In the genomic region with DNA sequence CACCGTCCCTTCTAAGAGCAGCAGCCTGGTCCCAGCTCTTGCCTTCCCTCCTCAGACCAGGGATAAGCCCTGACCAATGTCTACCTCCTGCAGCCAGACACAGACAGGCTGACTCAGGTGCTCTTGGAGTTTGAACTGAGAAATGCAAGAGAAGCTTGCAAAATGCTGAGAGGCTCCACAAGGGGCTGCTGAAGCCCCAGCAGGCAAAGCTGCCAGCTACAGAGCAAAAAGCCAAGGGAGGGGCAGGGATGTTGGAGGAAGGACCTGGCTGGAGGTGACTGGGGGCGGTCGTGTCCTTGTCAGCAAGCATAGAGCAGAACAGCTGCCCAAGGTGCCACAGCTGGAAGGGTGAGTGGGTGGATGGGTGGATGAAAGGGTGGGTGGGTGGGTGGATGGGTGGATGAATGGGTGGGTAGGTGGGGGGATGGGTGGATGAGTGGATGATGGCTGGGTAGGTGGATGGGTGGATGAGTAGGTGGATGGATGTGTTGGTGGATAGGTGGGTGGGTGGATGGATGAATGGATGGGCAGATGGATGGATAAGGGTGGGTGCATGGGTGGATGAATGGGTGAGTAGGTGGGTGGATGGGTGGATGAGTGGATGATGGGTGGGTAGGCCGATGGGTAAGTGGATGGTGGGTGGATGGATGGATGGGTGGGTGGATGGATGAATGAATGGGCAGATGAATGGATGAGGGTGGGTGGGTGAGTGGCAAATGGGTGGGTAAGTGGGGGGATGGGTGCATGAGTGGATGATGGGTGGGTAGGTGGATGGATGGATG, we compare ENCODE assay signal across 14 cellular contexts. TPM values are rescaled to one million over a fixed set of nuclear protein-coding genes. Genes with fewer than 3 reads are reported as not detected.
DNase-seq lines count a peak whose midpoint lies in the region; ATAC-seq, FAIRE-seq and TF ChIP-seq lines count a peak whose summit lies in the region.
"Had no signal": no experiment of that assay in that cellular context is flagged by ENCODE, and none has a peak within 500 bp of the region (broad histone marks: within the 10 kb centered on the region; RNA-seq: fewer than 3 reads in every experiment).

No MANE protein-coding gene starts in this region.

- H3K9me3 ChIP-seq in CD8-positive, alpha-beta T cell (ENCODE audit: low read length), result no peaks in the 10 kb centered on the region
- no peaks in the 10 kb centered on the region for H3K9me3 ChIP-seq in WERI-Rb-1 (ENCODE audit: severe bottlenecking)
- H3K9me3 ChIP-seq in HepG2 (ENCODE audit: low read length), result no peaks in the 10 kb centered on the region
- H3K9me3 ChIP-seq: neutrophil, SJSA1 had no signal

- WGBS in HepG2 (ENCODE audit: low lambda C conversion rate), result 33% methylated on average over 4 of the region's 4 CpGs

- in situ Hi-C loops in HepG2 (cut with HindIII; ENCODE audit: extremely low pct_ligation_motif_present, low pct_unique_long_range_greater_than_20kb), result no loop called here

- ATAC-seq in CD8-positive, alpha-beta T cell, result no peak
- no peak for ATAC-seq in HepG2
- ATAC-seq in HG02840 (IDR thresholded peaks at IDR 0.05; ENCODE audit: low FRiP score, unreplicated experiment), result no peak
- ATAC-seq: left lobe of liver had no signal

- H3K27ac Mint-ChIP-seq in CD8-positive, alpha-beta T cell, result peak overlapping the region; percentile 52
- H3K27ac Mint-ChIP-seq: activated naive CD8-positive, alpha-beta T cell treated with anti-CD3 and anti-CD28 coated beads for 36 hours had no signal

- peaks cover 29% of the 10 kb centered on the region for H3K4me1 Mint-ChIP-seq in CD8-positive, alpha-beta T cell (ENCODE audit: low read depth)

- H3K27me3 ChIP-seq in CD8-positive, alpha-beta T cell (ENCODE audit: insufficient read depth, low read length), result no peaks in the 10 kb centered on the region
- no peaks in the 10 kb centered on the region for H3K27me3 ChIP-seq in WERI-Rb-1 (ENCODE audit: insufficient read depth, low read depth, severe bottlenecking)
- no peaks in the 10 kb centered on the region for H3K27me3 ChIP-seq in HepG2 (ENCODE audit: control insufficient read depth in 1 of 2, insufficient read depth in 2 of 2, low read length in 2 of 2)
- H3K27me3 ChIP-seq: SJSA1 had no signal

- no TSS peak for BruUV-seq in HepG2 (replicated peaks; lab: Mats Ljungman, UMichigan)

- peak; percentile 55; the same call in 1 of the 2 replicates for TF ChIP-seq RAD21 in HepG2 (CRISPR knock-in tag; IDR thresholded peaks at IDR 0.05)

- peak in 1 of 2 experiments; percentile 13; a peak in 1 of 4 replicates for TF ChIP-seq EP300 in HepG2 (IDR thresholded peaks at IDR 0.05; ENCODE audit: low read depth in 2 of 2, low read length in 2 of 2)
- no peak for TF ChIP-seq EP300 in HepG2 (CRISPR knock-in tag; IDR thresholded peaks at IDR 0.05; ENCODE audit: borderline replicate concordance)

- H4K20me1 ChIP-seq in HepG2 (ENCODE audit: insufficient read depth, low read length), result peaks cover under 1% of the 10 kb centered on the region; the same call in 1 of the 2 replicates

- H3K36me3 Mint-ChIP-seq in CD8-positive, alpha-beta T cell, result no peaks in the 10 kb centered on the region
- H3K36me3 Mint-ChIP-seq: activated naive CD8-positive, alpha-beta T cell treated with anti-CD3 and anti-CD28 coated beads for 36 hours had no signal

- H3K4me3 ChIP-seq in CD8-positive, alpha-beta T cell (ENCODE audit: low read depth, low read length), result no peak overlapping the region
- H3K4me3 ChIP-seq in WERI-Rb-1 (ENCODE audit: low read depth, low read length) (no peak overlapping the region), HepG2 (replicated peaks in 1 of 3; ENCODE audit: insufficient read depth in 1 of 3, low read depth in 2 of 3, low read length in 3 of 3) (no peak overlapping the region)
- H3K4me3 ChIP-seq: SJSA1 had no signal

- H3K4me3 Mint-ChIP-seq in CD8-positive, alpha-beta T cell, result no peak overlapping the region
- H3K4me3 Mint-ChIP-seq: activated naive CD8-positive, alpha-beta T cell treated with anti-CD3 and anti-CD28 coated beads for 36 hours had no signal

- TF ChIP-seq CTCF in CD8-positive, alpha-beta T cell (IDR thresholded peaks at IDR 0.05), result no peak
- peak; percentile 13; the same call in 1 of the 2 replicates for TF ChIP-seq CTCF in WERI-Rb-1 (IDR thresholded peaks at IDR 0.05; ENCODE audit: low read depth, low read length)
- peak; percentile 43 for TF ChIP-seq CTCF in HepG2 (CRISPR knock-in tag; IDR thresholded peaks at IDR 0.05)

- no peaks in the 10 kb centered on the region for H3K36me3 ChIP-seq in CD8-positive, alpha-beta T cell (ENCODE audit: insufficient read depth, low read length)
- no peaks in the 10 kb centered on the region for H3K36me3 ChIP-seq in WERI-Rb-1
- no peaks in the 10 kb centered on the region for H3K36me3 ChIP-seq in HepG2 (replicated peaks in 1 of 2; ENCODE audit: control insufficient read depth in 1 of 2, insufficient read depth in 2 of 2, low read length in 2 of 2)
- H3K36me3 ChIP-seq: neutrophil had no signal

- H3K9ac ChIP-seq in HepG2 (ENCODE audit: insufficient read depth, low read depth, low read length), result no peak overlapping the region

- no peak for TF ChIP-seq POLR2A in HepG2 (IDR thresholded peaks at IDR 0.05; ENCODE audit: insufficient read depth in 1 of 2, low read depth in 2 of 2, low read length in 2 of 2)

- H2AFZ ChIP-seq in HepG2 (ENCODE audit: low read length), result no peak overlapping the region

- no peaks in the 10 kb centered on the region for H3K27me3 Mint-ChIP-seq in CD8-positive, alpha-beta T cell (ENCODE audit: low read depth)
- H3K27me3 Mint-ChIP-seq: activated naive CD8-positive, alpha-beta T cell treated with anti-CD3 and anti-CD28 coated beads for 36 hours had no signal

- DNase-seq in CD8-positive, alpha-beta T cell, result no peak
- DNase-seq in GM18507 (ENCODE audit: extremely low spot score, insufficient read length, low read depth) (no peak), WERI-Rb-1 (no peak), HepG2 (ENCODE audit: low spot score) (peak; percentile 68), germinal center (ENCODE audit: low spot score) (no peak), GDM1 (lab: John Stamatoyannopoulos, UW) (no peak)
- DNase-seq: activated naive CD8-positive, alpha-beta T cell treated with anti-CD3 and anti-CD28 coated beads for 36 hours; DMS 273 treated with DMSO at 0.1 percent for 48 hours; foreskin melanocyte; stimulated activated CD4-positive, alpha-beta T cell treated with anti-CD3 and anti-CD28 coated beads, Interleukin-15, amount 100 ng/mL, for 24 hours had no signal

- no peaks in the 10 kb centered on the region for H3K9me3 Mint-ChIP-seq in CD8-positive, alpha-beta T cell
- H3K9me3 Mint-ChIP-seq: activated naive CD8-positive, alpha-beta T cell treated with anti-CD3 and anti-CD28 coated beads for 36 hours had no signal

- peaks cover 39% of the 10 kb centered on the region for H3K4me1 ChIP-seq in CD8-positive, alpha-beta T cell (ENCODE audit: insufficient read depth, low read length)
- H3K4me1 ChIP-seq in HepG2 (ENCODE audit: insufficient read depth, low read length), result peaks cover 77% of the 10 kb centered on the region

- FAIRE-seq in GM18507 (lab: Jason Lieb, UNC) (peak; percentile 38), HepG2 (lab: Jason Lieb, UNC) (peak; percentile 69)

- CTCF ChIA-PET in CD8-positive, alpha-beta T cell (lab: Charles Lee), result interaction anchor here (0.7 to 1.2 kb wide), 3 partner anchors 8 to 23 kb away, joined by 3 to 4 read pairs (median 4); no protein-coding TSS in a partner anchor
- CTCF ChIA-PET in HepG2 (lab: Yijun Ruan, JAX; ENCODE audit: low intra/inter-chr PET ratio, low total read pairs), result interaction anchor here (1.4 kb wide), 2 partner anchors 19 to 23 kb away, joined by 4 to 5 read pairs; no protein-coding TSS in a partner anchor

- intact Hi-C loops in CD8-positive, alpha-beta T cell (cut with DNase I, micrococcal nuclease), result loop anchor here in 1 of 2 experiments (1.0 kb wide), 1 partner anchor 23 kb away; no protein-coding TSS in a partner anchor
- intact Hi-C loops in HepG2 (cut with micrococcal nuclease; ENCODE audit: unreplicated experiment), result loop anchor here (1.0 to 5.0 kb wide), 2 partner anchors 23 to 33 kb away; no protein-coding TSS in a partner anchor

- no peak overlapping the region for H3K4me2 ChIP-seq in HepG2 (ENCODE audit: low read depth, low read length)

- H3K27ac ChIP-seq in CD8-positive, alpha-beta T cell (ENCODE audit: low read depth, low read length), result no peak overlapping the region
- H3K27ac ChIP-seq in WERI-Rb-1, result no peak overlapping the region
- no peak overlapping the region for H3K27ac ChIP-seq in HepG2 (ENCODE audit: extremely low read length, insufficient read depth, low read length)
- H3K27ac ChIP-seq: neutrophil, SJSA1 had no signal

- POLR2A ChIA-PET in CD8-positive, alpha-beta T cell (lab: Charles Lee), result no interaction called here
- POLR2A ChIA-PET in HepG2 (lab: Yijun Ruan, JAX), result interaction anchor here (0.7 to 3.4 kb wide), 3 partner anchors 9 to 24 kb away, joined by 3 to 26 read pairs (median 4); no protein-coding TSS in a partner anchor

- H3K79me2 ChIP-seq in HepG2 (ENCODE audit: insufficient read depth, low read length), result peaks cover 7% of the 10 kb centered on the region

RNA-seq across cellular contexts. Expression of a gene that starts 4.0 kb away (rescaled TPM):
- total RNA-seq in CD8-positive, alpha-beta T cell, result 10 to 100 TPM; 42.2 to 49.1 TPM
- total RNA-seq in HepG2 (2016; rRNA removed; fragmentation: Illumina TruSeq; extraction: Trizol), result 16.4 and 18.1 TPM in 2 replicates
- 11.2 and 14.6 TPM in 2 replicates for total RNA-seq in HepG2 (2016; cell fraction: cytosol; rRNA removed; fragmentation: Illumina TruSeq; extraction: Trizol; ENCODE audit: low read depth)
- 17.0 and 18.3 TPM in 2 replicates for total RNA-seq in HepG2 (2016; cell fraction: insoluble cytoplasmic fraction; rRNA removed; fragmentation: Illumina TruSeq; extraction: Trizol)
- 23.4 and 24.7 TPM in 2 replicates for total RNA-seq in HepG2 (2016; cell fraction: membrane; rRNA removed; fragmentation: Illumina TruSeq; extraction: Trizol)
- 17.7 and 25.0 TPM in 2 replicates for total RNA-seq in HepG2 (2016; cell fraction: nucleus; rRNA removed; fragmentation: Illumina TruSeq; extraction: Trizol)
- 26.4 and 33.4 TPM in 2 replicates for polyA plus RNA-seq in HepG2 (2011; rRNA removed)
- 14.8 and 26.4 TPM in 2 replicates for polyA plus RNA-seq in HepG2 (2011; cell fraction: cytosol; rRNA removed)
- polyA plus RNA-seq in HepG2 (2011; cell fraction: nucleus; rRNA removed), result 229 and 296 TPM in 2 replicates
- polyA plus RNA-seq in HepG2 (2012), result 28.4 and 33.9 TPM in 2 replicates
- polyA plus RNA-seq in HepG2 (2016; cell fraction: cytosol; fragmentation: Illumina TruSeq; extraction: Trizol; ENCODE audit: low read depth), result 13.6 and 14.2 TPM in 2 replicates
- polyA plus RNA-seq in HepG2 (2016; cell fraction: insoluble cytoplasmic fraction; fragmentation: Illumina TruSeq; extraction: Trizol; ENCODE audit: low read depth), result 20.2 and 25.5 TPM in 2 replicates
- 17.5 and 20.7 TPM in 2 replicates for polyA plus RNA-seq in HepG2 (2016; cell fraction: membrane; fragmentation: Illumina TruSeq; extraction: Trizol; ENCODE audit: low read depth)
- polyA plus RNA-seq in HepG2 (2016; cell fraction: nucleus; fragmentation: Illumina TruSeq; extraction: Trizol; ENCODE audit: insufficient read depth, low read depth), result 61.5 and 67.7 TPM in 2 replicates
- 34.0 and 46.7 TPM in 2 replicates for polyA minus RNA-seq in HepG2 (2011; rRNA and poly(A)+ RNA removed; ENCODE audit: low replicate concordance)
- 23.8 and 25.1 TPM in 2 replicates for polyA minus RNA-seq in HepG2 (2011; cell fraction: cytosol; rRNA and poly(A)+ RNA removed)
- polyA minus RNA-seq in HepG2 (2011; cell fraction: nucleus; rRNA and poly(A)+ RNA removed), result 29.2 and 32.3 TPM in 2 replicates

RNA-seq across cellular contexts. Expression of a gene that starts 38.6 kb away (rescaled TPM):
- 1 to 10 TPM; 2.4 to 3.5 TPM for total RNA-seq in CD8-positive, alpha-beta T cell
- 0.98 and 1.0 TPM in 2 replicates for total RNA-seq in HepG2 (2016; rRNA removed; fragmentation: Illumina TruSeq; extraction: Trizol)
- total RNA-seq in HepG2 (2016; cell fraction: cytosol; rRNA removed; fragmentation: Illumina TruSeq; extraction: Trizol; ENCODE audit: low read depth), result 0.81 and 1.1 TPM in 2 replicates
- total RNA-seq in HepG2 (2016; cell fraction: insoluble cytoplasmic fraction; rRNA removed; fragmentation: Illumina TruSeq; extraction: Trizol), result 0.56 and 1.3 TPM in 2 replicates
- 1.6 and 1.9 TPM in 2 replicates for total RNA-seq in HepG2 (2016; cell fraction: membrane; rRNA removed; fragmentation: Illumina TruSeq; extraction: Trizol)
- total RNA-seq in HepG2 (2016; cell fraction: nucleus; rRNA removed; fragmentation: Illumina TruSeq; extraction: Trizol), result 1.3 and 1.5 TPM in 2 replicates
- 36.7 and 45.2 TPM in 2 replicates for polyA plus RNA-seq in HepG2 (2011; rRNA removed)
- polyA plus RNA-seq in HepG2 (2011; cell fraction: cytosol; rRNA removed), result 20.7 and 22.4 TPM in 2 replicates
- 219 and 230 TPM in 2 replicates for polyA plus RNA-seq in HepG2 (2011; cell fraction: nucleus; rRNA removed)
- 37.3 and 46.9 TPM in 2 replicates for polyA plus RNA-seq in HepG2 (2012)
- 0.70 and 1.5 TPM in 2 replicates for polyA plus RNA-seq in HepG2 (2016; cell fraction: cytosol; fragmentation: Illumina TruSeq; extraction: Trizol; ENCODE audit: low read depth)
- 1.3 and 2.2 TPM in 2 replicates for polyA plus RNA-seq in HepG2 (2016; cell fraction: insoluble cytoplasmic fraction; fragmentation: Illumina TruSeq; extraction: Trizol; ENCODE audit: low read depth)
- 1.5 and 2.0 TPM in 2 replicates for polyA plus RNA-seq in HepG2 (2016; cell fraction: membrane; fragmentation: Illumina TruSeq; extraction: Trizol; ENCODE audit: low read depth)
- 3.7 and 4.4 TPM in 2 replicates for polyA plus RNA-seq in HepG2 (2016; cell fraction: nucleus; fragmentation: Illumina TruSeq; extraction: Trizol; ENCODE audit: insufficient read depth, low read depth)
- polyA minus RNA-seq in HepG2 (2011; rRNA and poly(A)+ RNA removed; ENCODE audit: low replicate concordance), result 12.3 and 14.1 TPM in 2 replicates
- 6.8 and 7.6 TPM in 2 replicates for polyA minus RNA-seq in HepG2 (2011; cell fraction: cytosol; rRNA and poly(A)+ RNA removed)
- polyA minus RNA-seq in HepG2 (2011; cell fraction: nucleus; rRNA and poly(A)+ RNA removed), result 30.6 and 31.2 TPM in 2 replicates
